In the genomic region with DNA sequence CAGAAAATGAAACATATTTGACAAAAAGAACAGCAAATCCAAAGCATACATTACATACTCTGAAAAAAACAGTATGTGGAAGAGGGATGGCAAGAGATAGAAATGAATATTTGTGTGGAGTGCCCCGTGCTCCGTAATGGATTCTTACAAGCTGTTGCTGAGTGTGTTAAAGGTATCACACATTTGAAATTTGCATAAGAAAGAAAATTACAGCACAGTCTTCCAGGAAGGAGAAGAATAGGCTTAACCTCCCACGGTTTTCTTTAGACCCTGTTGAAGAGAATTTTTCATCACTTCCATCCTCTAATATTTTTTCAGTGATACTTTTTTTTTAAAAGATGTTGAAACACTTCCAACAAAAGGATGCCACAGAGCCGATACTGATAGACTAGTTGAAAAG, we compare ENCODE assay signal across 31 cellular contexts.
"Had no signal": no experiment of that assay in that cellular context is flagged by ENCODE, and none has a peak within 500 bp of the region (broad histone marks: within the 10 kb centered on the region; RNA-seq: fewer than 3 reads in every experiment).

No MANE protein-coding gene starts in this region.

- H3K9me3 Mint-ChIP-seq: mesothelial cell of epicardium; nephron progenitor cell; stimulated activated naive B cell treated with anti-CD40 and anti-IgM and Interleukin-4, amounts not matched to agents 10 μg/mL and 1 μg/mL and 100 μg/mL, for 72 hours had no signal

- H3K4me1 Mint-ChIP-seq: immature natural killer cell; naive B cell; natural killer cell; nephron progenitor cell; stimulated activated naive B cell treated with anti-CD40 and anti-IgM and Interleukin-4, amounts not matched to agents 10 μg/mL and 1 μg/mL and 100 μg/mL, for 72 hours had no signal

- DNase-seq: hypothalamus; immature natural killer cell; kidney; left colon; left lung; lower lobe of right lung; mammary epithelial cell; mesenchymal stem cell; naive B cell; natural killer cell; nephron progenitor cell; occipital lobe; right lobe of liver; stimulated activated CD4-positive, alpha-beta T cell treated with anti-CD3 and anti-CD28 coated beads, Interleukin-1b, Interleukin-23, amount 100 ng/mL, for 48 hours; stimulated activated CD4-positive, alpha-beta T cell treated with anti-CD3 and anti-CD28 coated beads, Interleukin-2, amount 100 ng/mL, for 48 hours; stimulated activated CD4-positive, alpha-beta T cell treated with anti-CD3 and anti-CD28 coated beads, Interleukin-4, amount 100 ng/mL, for 4 hours; stimulated activated CD8-positive, alpha-beta memory T cell treated with anti-CD3 and anti-CD28 coated beads, Interleukin-4, amount 100 ng/mL, for 48 hours; stimulated activated naive B cell treated with anti-CD40 and anti-IgM and Interleukin-4, amounts not matched to agents 10 μg/mL and 1 μg/mL and 100 μg/mL, for 72 hours; stimulated activated naive CD8-positive, alpha-beta T cell treated with anti-CD3 and anti-CD28 coated beads, Interleukin-15, Interleukin-2, amounts not matched to agents 100 U/mL and 50 U/mL, for 24 hours; stomach; testis; thyroid gland; transverse colon; upper lobe of left lung had no signal

- H3K27ac Mint-ChIP-seq: immature natural killer cell; mesothelial cell of epicardium; naive B cell; natural killer cell; nephron progenitor cell; progenitor cell of endocrine pancreas; stimulated activated naive B cell treated with anti-CD40 and anti-IgM and Interleukin-4, amounts not matched to agents 10 μg/mL and 1 μg/mL and 100 μg/mL, for 72 hours had no signal

- ATAC-seq: left colon; left lung; lower lobe of right lung; natural killer cell; right lobe of liver; stimulated activated naive B cell treated with anti-CD40 and anti-IgM and Interleukin-4, amounts not matched to agents 10 μg/mL and 1 μg/mL and 100 μg/mL, for 72 hours; stimulated activated naive CD8-positive, alpha-beta T cell treated with anti-CD3 and anti-CD28 coated beads, Interleukin-15, Interleukin-2, amounts not matched to agents 100 U/mL and 50 U/mL, for 24 hours had no signal

- H3K4me3 Mint-ChIP-seq: immature natural killer cell; mesothelial cell of epicardium; naive B cell; natural killer cell; nephron progenitor cell; stimulated activated naive B cell treated with anti-CD40 and anti-IgM and Interleukin-4, amounts not matched to agents 10 μg/mL and 1 μg/mL and 100 μg/mL, for 72 hours had no signal

- H3K36me3 Mint-ChIP-seq: immature natural killer cell; mesothelial cell of epicardium; naive B cell; natural killer cell; stimulated activated naive B cell treated with anti-CD40 and anti-IgM and Interleukin-4, amounts not matched to agents 10 μg/mL and 1 μg/mL and 100 μg/mL, for 72 hours had no signal

- H3K27ac ChIP-seq: left lung, lower lobe of right lung, neutrophil, parathyroid adenoma, right atrium auricular region, right lobe of liver, stomach, testis, thyroid gland, transverse colon, upper lobe of left lung, vagina had no signal

- H2AFZ ChIP-seq: parathyroid adenoma had no signal

- H3K9me3 ChIP-seq: left lung, lower lobe of right lung, neutrophil, right atrium auricular region, right lobe of liver, stomach, testis, thyroid gland, transverse colon, upper lobe of left lung, vagina had no signal

- H3K4me3 ChIP-seq: left lung, lower lobe of right lung, right atrium auricular region, right lobe of liver, smooth muscle cell, stomach, testis, thyroid gland, transverse colon, upper lobe of left lung, vagina had no signal

- H3K36me3 ChIP-seq: left lung, lower lobe of right lung, neutrophil, right atrium auricular region, right lobe of liver, stomach, thyroid gland, transverse colon, upper lobe of left lung, vagina had no signal

- H3K27me3 ChIP-seq: left lung, neutrophil, right atrium auricular region, right lobe of liver, stomach, testis, thyroid gland, transverse colon, upper lobe of left lung, vagina had no signal

- H3K4me2 ChIP-seq: smooth muscle cell had no signal

- H3K79me2 ChIP-seq: parathyroid adenoma had no signal

- H3K27me3 Mint-ChIP-seq: naive B cell; progenitor cell of endocrine pancreas; stimulated activated naive B cell treated with anti-CD40 and anti-IgM and Interleukin-4, amounts not matched to agents 10 μg/mL and 1 μg/mL and 100 μg/mL, for 72 hours had no signal

- H3K4me1 ChIP-seq: left lung, lower lobe of right lung, parathyroid adenoma, right atrium auricular region, right lobe of liver, stomach, testis, thyroid gland, transverse colon, upper lobe of left lung, vagina had no signal
